In genomic region chr12:120902846-120903381, GRCh38 we compare ENCODE assay signal across 9 cellular contexts. TPM values are rescaled to one million over a fixed set of nuclear protein-coding genes. Genes with fewer than 3 reads are reported as not detected.
DNase-seq lines count a peak whose midpoint lies in the region; FAIRE-seq and TF ChIP-seq lines count a peak whose summit lies in the region.
"Had no signal": no experiment of that assay in that cellular context is flagged by ENCODE, and none has a peak within 500 bp of the region (broad histone marks: within the 10 kb centered on the region; RNA-seq: fewer than 3 reads in every experiment).

No MANE protein-coding gene starts in this region.

- H3K4me3 ChIP-seq in AG04449 (ENCODE audit: low read depth, low read length) = peak overlapping the region; percentile 75
- peak overlapping the region; percentile 96 for H3K4me3 ChIP-seq in HUES6 (ENCODE audit: low read depth, low read length)
- peak overlapping the region; percentile 85 for H3K4me3 ChIP-seq in bronchial epithelial cell (ENCODE audit: low read depth, low read length)
- H3K4me3 ChIP-seq in mucosa of rectum (ENCODE audit: low read length in 2 of 2) = peak overlapping the region; percentile 83 to 90

- TF ChIP-seq CTCF in AG04449 (IDR thresholded peaks at IDR 0.05; ENCODE audit: insufficient read depth, low read length, missing control alignments) (no peak), bronchial epithelial cell (IDR thresholded peaks at IDR 0.05; ENCODE audit: insufficient read depth, low read length, severe bottlenecking) (no peak), GM20000 (IDR thresholded peaks at IDR 0.05; ENCODE audit: extremely low read depth, missing control alignments) (no peak)

- intact Hi-C loops in posterior cingulate gyrus (cut with DNase I) = loop anchor here (5.0 to 10.0 kb wide), 3 partner anchors 46 to 178 kb away; partner anchors contain the start of gene ACADS

- H3K9me3 ChIP-seq in HUES6 (ENCODE audit: control insufficient read depth, insufficient read depth, low read depth, low read length) (no peaks in the 10 kb centered on the region), mucosa of rectum (ENCODE audit: control insufficient read depth in 2 of 2, low read length in 2 of 2) (no peaks in the 10 kb centered on the region)

- H3K27ac ChIP-seq in HUES6 (ENCODE audit: low read depth, low read length) = no peak overlapping the region
- peak overlapping the region; percentile 85 to 92 for H3K27ac ChIP-seq in mucosa of rectum (ENCODE audit: low read depth in 2 of 2, low read length in 2 of 2)

- FAIRE-seq in bronchial epithelial cell (lab: Jason Lieb, UNC) = no peak
- FAIRE-seq: colon had no signal

- CTCF ChIA-PET in AG04449 (lab: Yijun Ruan, JAX) = interaction anchor here (1.2 to 2.4 kb wide), 2 partner anchors 14 to 253 kb away, joined by 3 to 10 read pairs; no protein-coding TSS in a partner anchor

- DNase-seq in AG04449 (ENCODE audit: low read depth, low spot score) (no peak), bronchial epithelial cell (ENCODE audit: low read depth) (peak; percentile 16), NCI-H146 (lab: John Stamatoyannopoulos, UW) (no peak), posterior cingulate gyrus (no peak), GM20000 (ENCODE audit: low spot score) (no peak), COLO668 (lab: John Stamatoyannopoulos, UW; ENCODE audit: unreplicated experiment) (no peak)

- H3K36me3 ChIP-seq in HUES6 (ENCODE audit: control insufficient read depth, insufficient read depth, low read length) (peaks cover 6% of the 10 kb centered on the region; the same call in 1 of the 2 replicates), bronchial epithelial cell (ENCODE audit: control insufficient read depth, insufficient read depth, low read length) (peaks cover 1% of the 10 kb centered on the region), mucosa of rectum (ENCODE audit: control insufficient read depth in 2 of 2, insufficient read depth in 2 of 2, low read length in 2 of 2) (peaks cover 2 to 3% of the 10 kb centered on the region in 2 donors)

- H3K4me1 ChIP-seq in HUES6 (ENCODE audit: control insufficient read depth, insufficient read depth, low read length) (peaks cover 12% of the 10 kb centered on the region; the same call in 1 of the 2 replicates), mucosa of rectum (ENCODE audit: control insufficient read depth in 2 of 2, insufficient read depth in 2 of 2, low read length in 2 of 2) (peaks cover 10 to 14% of the 10 kb centered on the region in 2 donors)

- POLR2A ChIA-PET in AG04449 (lab: Yijun Ruan, JAX) = no interaction called here

- H3K27me3 ChIP-seq in HUES6 (ENCODE audit: control insufficient read depth, insufficient read depth, low read length) (no peaks in the 10 kb centered on the region), bronchial epithelial cell (ENCODE audit: control insufficient read depth, insufficient read depth, low read length) (no peaks in the 10 kb centered on the region), mucosa of rectum (ENCODE audit: control insufficient read depth in 2 of 2, insufficient read depth in 2 of 2, low read length in 2 of 2) (no peaks in the 10 kb centered on the region)

- peak overlapping the region; percentile 86 for H3K9ac ChIP-seq in HUES6 (ENCODE audit: low read length)
- H3K9ac ChIP-seq in mucosa of rectum (ENCODE audit: low read depth in 1 of 2, low read length in 2 of 2) = peak overlapping the region; percentile 81 to 82

RNA-seq across cellular contexts. Expression of gene SPPL3, which starts 1.2 kb away (rescaled TPM):
- 4.2 and 8.7 TPM in 2 replicates for total RNA-seq in bronchial epithelial cell
